In the genomic region with DNA sequence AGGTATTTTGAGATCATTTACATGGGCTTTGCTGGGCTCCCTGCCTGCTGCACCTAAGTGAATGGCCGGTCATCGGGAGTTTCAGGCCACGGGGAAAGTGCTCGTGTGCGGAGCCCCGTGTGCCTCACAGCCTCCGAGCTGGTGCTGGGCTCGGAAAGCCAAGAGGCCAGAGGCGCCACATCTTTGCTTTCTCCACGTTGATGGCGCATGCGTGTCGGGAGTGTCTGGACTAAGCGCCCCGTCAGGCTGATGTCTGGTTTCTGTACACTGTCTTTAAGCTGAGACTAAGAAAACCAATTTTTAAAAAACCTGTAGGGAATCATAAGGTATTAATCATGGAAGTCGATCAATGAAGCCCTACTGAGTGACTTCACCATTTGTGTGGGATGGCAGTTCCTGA, we compare ENCODE assay signal across 15 cellular contexts.
DNase-seq lines count a peak whose midpoint lies in the region; ATAC-seq and TF ChIP-seq lines count a peak whose summit lies in the region.
"Had no signal": no experiment of that assay in that cellular context is flagged by ENCODE, and none has a peak within 500 bp of the region (broad histone marks: within the 10 kb centered on the region; RNA-seq: fewer than 3 reads in every experiment).

No MANE protein-coding gene starts in this region.

- CTCF ChIA-PET in CD4-positive, alpha-beta T cell (lab: Charles Lee), result no interaction called here

- no peak overlapping the region for H3K27ac ChIP-seq in CD4-positive, alpha-beta T cell (ENCODE audit: low read depth, low read length)

- peak overlapping the region; percentile 63 to 66 for H3K27ac Mint-ChIP-seq in activated naive CD4-positive, alpha-beta T cell treated with anti-CD3 and anti-CD28 coated beads, Interleukin-2, amount 50 U/mL, for 72 hours
- H3K27ac Mint-ChIP-seq in CD4-positive, alpha-beta T cell, result peak overlapping the region; percentile 62
- peak overlapping the region; percentile 12 for H3K27ac Mint-ChIP-seq in glutamatergic neuron (ENCODE audit: unreplicated experiment)
- peak overlapping the region; percentile 77 for H3K27ac Mint-ChIP-seq in stimulated activated effector memory CD8-positive, alpha-beta T cell treated with anti-CD3 and anti-CD28 coated beads, Interleukin-12 subunit alpha, Interleukin-12 subunit beta, amount 100 ng/mL, for 72 hours
- H3K27ac Mint-ChIP-seq in naive thymus-derived CD8-positive, alpha-beta T cell, result peak overlapping the region in 3 of 10 donors; percentile 28 to 57 (median 29)

- intact Hi-C loops in CD4-positive, alpha-beta T cell (cut with DNase I, micrococcal nuclease), result no loop called here

- H3K9me3 Mint-ChIP-seq in activated naive CD4-positive, alpha-beta T cell treated with anti-CD3 and anti-CD28 coated beads, Interleukin-2, amount 50 U/mL, for 72 hours, result no peaks in the 10 kb centered on the region
- no peaks in the 10 kb centered on the region for H3K9me3 Mint-ChIP-seq in CD4-positive, alpha-beta T cell
- peaks cover 7% of the 10 kb centered on the region for H3K9me3 Mint-ChIP-seq in glutamatergic neuron (ENCODE audit: unreplicated experiment)
- H3K9me3 Mint-ChIP-seq in stimulated activated effector memory CD8-positive, alpha-beta T cell treated with anti-CD3 and anti-CD28 coated beads, Interleukin-12 subunit alpha, Interleukin-12 subunit beta, amount 100 ng/mL, for 72 hours, result no peaks in the 10 kb centered on the region
- H3K9me3 Mint-ChIP-seq in naive thymus-derived CD8-positive, alpha-beta T cell, result no peaks in the 10 kb centered on the region
- H3K9me3 Mint-ChIP-seq: CD8-positive, alpha-beta memory T cell had no signal

- H3K36me3 Mint-ChIP-seq in activated naive CD4-positive, alpha-beta T cell treated with anti-CD3 and anti-CD28 coated beads, Interleukin-2, amount 50 U/mL, for 72 hours, result peaks cover 0 to 15% of the 10 kb centered on the region in 2 donors
- peaks cover 79% of the 10 kb centered on the region for H3K36me3 Mint-ChIP-seq in CD4-positive, alpha-beta T cell (ENCODE audit: low read depth)
- peaks cover 12% of the 10 kb centered on the region for H3K36me3 Mint-ChIP-seq in glutamatergic neuron (ENCODE audit: unreplicated experiment)
- peaks cover 62% of the 10 kb centered on the region for H3K36me3 Mint-ChIP-seq in stimulated activated effector memory CD8-positive, alpha-beta T cell treated with anti-CD3 and anti-CD28 coated beads, Interleukin-12 subunit alpha, Interleukin-12 subunit beta, amount 100 ng/mL, for 72 hours
- peaks cover 0 to 65% (median 2%) of the 10 kb centered on the region in 3 donors for H3K36me3 Mint-ChIP-seq in naive thymus-derived CD8-positive, alpha-beta T cell

- no peaks in the 10 kb centered on the region for H3K27me3 ChIP-seq in CD4-positive, alpha-beta T cell (ENCODE audit: control insufficient read depth, insufficient read depth, low read length)

- TF ChIP-seq CTCF in CD4-positive, alpha-beta T cell (IDR thresholded peaks at IDR 0.05), result no peak
- no peak for TF ChIP-seq CTCF in glutamatergic neuron (IDR thresholded peaks at IDR 0.05; ENCODE audit: partially characterized antibody, unreplicated experiment)

- no peaks in the 10 kb centered on the region for H3K4me1 Mint-ChIP-seq in CD4-positive, alpha-beta T cell (ENCODE audit: low read depth)
- H3K4me1 Mint-ChIP-seq in glutamatergic neuron (ENCODE audit: low read depth, unreplicated experiment), result peaks cover 32% of the 10 kb centered on the region
- H3K4me1 Mint-ChIP-seq in stimulated activated effector memory CD8-positive, alpha-beta T cell treated with anti-CD3 and anti-CD28 coated beads, Interleukin-12 subunit alpha, Interleukin-12 subunit beta, amount 100 ng/mL, for 72 hours, result peaks cover 5% of the 10 kb centered on the region
- peaks cover 0 to 7% (median 6%) of the 10 kb centered on the region in 4 donors for H3K4me1 Mint-ChIP-seq in naive thymus-derived CD8-positive, alpha-beta T cell

- POLR2A ChIA-PET in CD4-positive, alpha-beta T cell (lab: Charles Lee), result no interaction called here
- POLR2A ChIA-PET in naive thymus-derived CD8-positive, alpha-beta T cell (lab: Charles Lee), result interaction anchor here (1.5 kb wide), 1 partner anchor 13 kb away, joined by 5 read pairs; no protein-coding TSS in a partner anchor

- no peaks in the 10 kb centered on the region for H3K27me3 Mint-ChIP-seq in CD4-positive, alpha-beta T cell
- H3K27me3 Mint-ChIP-seq in glutamatergic neuron (ENCODE audit: unreplicated experiment), result peaks cover 6% of the 10 kb centered on the region
- no peaks in the 10 kb centered on the region for H3K27me3 Mint-ChIP-seq in naive thymus-derived CD8-positive, alpha-beta T cell
- H3K27me3 Mint-ChIP-seq: CD8-positive, alpha-beta memory T cell had no signal

- ATAC-seq in activated naive CD4-positive, alpha-beta T cell treated with anti-CD3 and anti-CD28 coated beads, Interleukin-2, amount 50 U/mL, for 72 hours, result no peak
- no peak for ATAC-seq in CD4-positive, alpha-beta T cell (ENCODE audit: poor library complexity)
- no peak for ATAC-seq in stimulated activated effector memory CD8-positive, alpha-beta T cell treated with anti-CD3 and anti-CD28 coated beads, Interleukin-12 subunit alpha, Interleukin-12 subunit beta, amount 100 ng/mL, for 72 hours
- no peak for ATAC-seq in naive thymus-derived CD8-positive, alpha-beta T cell

- no peak for DNase-seq in activated naive CD4-positive, alpha-beta T cell treated with anti-CD3 and anti-CD28 coated beads, Interleukin-2, amount 50 U/mL, for 72 hours (ENCODE audit: low spot score in 2 of 2)
- no peak for DNase-seq in activated naive CD4-positive, alpha-beta T cell treated with Interleukin-2 at 50 U/mL for 16 hours
- DNase-seq in CD4-positive, alpha-beta T cell, result no peak
- DNase-seq in glutamatergic neuron (no peak), NCI-H1694 treated with DMSO at 0.1 percent for 48 hours (lab: John Stamatoyannopoulos, UW) (no peak), SKM-1 treated with dmso at 0.1 percent for 144 hours (lab: John Stamatoyannopoulos, UW; ENCODE audit: unreplicated experiment) (no peak)
- DNase-seq in stimulated activated effector memory CD8-positive, alpha-beta T cell treated with anti-CD3 and anti-CD28 coated beads, Interleukin-12 subunit alpha, Interleukin-12 subunit beta, amount 100 ng/mL, for 72 hours (ENCODE audit: low spot score in 2 of 2), result no peak
- no peak for DNase-seq in naive thymus-derived CD8-positive, alpha-beta T cell
- DNase-seq: 8988T; AML-193; Caco-2; CD8-positive, alpha-beta memory T cell; DMS53; GF-D8 had no signal

- H3K9me3 ChIP-seq in CD4-positive, alpha-beta T cell (ENCODE audit: control insufficient read depth, low read length), result no peaks in the 10 kb centered on the region
- H3K9me3 ChIP-seq: Caco-2, HAP-1 had no signal

- H3K4me3 Mint-ChIP-seq in CD4-positive, alpha-beta T cell, result no peak overlapping the region
- H3K4me3 Mint-ChIP-seq in glutamatergic neuron (ENCODE audit: unreplicated experiment), result no peak overlapping the region
- no peak overlapping the region for H3K4me3 Mint-ChIP-seq in stimulated activated effector memory CD8-positive, alpha-beta T cell treated with anti-CD3 and anti-CD28 coated beads, Interleukin-12 subunit alpha, Interleukin-12 subunit beta, amount 100 ng/mL, for 72 hours
- H3K4me3 Mint-ChIP-seq in naive thymus-derived CD8-positive, alpha-beta T cell, result no peak overlapping the region
- H3K4me3 Mint-ChIP-seq: CD8-positive, alpha-beta memory T cell had no signal
